Comparison of ENCODE assay signal across 8 cellular contexts in the genomic region with DNA sequence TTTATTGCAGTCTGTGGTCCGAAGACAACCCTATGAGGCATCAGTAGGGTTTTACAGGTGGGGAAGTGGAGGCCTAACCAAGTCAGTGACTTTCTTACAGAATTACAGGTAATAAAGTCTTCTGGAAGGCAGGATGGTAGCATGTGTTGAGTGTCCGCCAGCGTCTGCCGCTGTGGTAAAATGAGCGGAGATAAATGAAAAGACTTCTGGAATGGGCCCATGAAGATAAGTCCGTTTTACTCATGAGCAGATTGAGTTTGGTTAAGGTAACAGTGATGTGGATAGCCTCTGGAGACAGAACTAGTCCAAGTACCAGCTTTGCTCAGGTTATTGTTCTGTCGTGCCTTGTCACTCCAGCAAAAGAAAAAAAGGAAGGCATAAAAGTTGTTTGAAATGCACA. TPM values are rescaled to one million over a fixed set of nuclear protein-coding genes. Genes with fewer than 3 reads are reported as not detected.
DNase-seq lines count a peak whose midpoint lies in the region; ATAC-seq and TF ChIP-seq lines count a peak whose summit lies in the region.

No MANE protein-coding gene starts in this region.

- CTCF ChIA-PET in Caco-2 (lab: Charles Lee), result interaction anchor here (1.3 kb wide), 1 partner anchor 19 kb away, joined by 4 read pairs; no protein-coding TSS in a partner anchor
- CTCF ChIA-PET in Panc1 (lab: Charles Lee), result no interaction called here

- ATAC-seq in Panc1, result no peak

- peak overlapping the region; percentile 85 for H3K4me3 Mint-ChIP-seq in Caco-2 (ENCODE audit: unreplicated experiment)
- peak overlapping the region; percentile 88 for H3K4me3 Mint-ChIP-seq in osteocyte (ENCODE audit: unreplicated experiment)

- H3K9me3 ChIP-seq in Caco-2 (no peaks in the 10 kb centered on the region), Panc1 (ENCODE audit: control insufficient read depth, insufficient read depth, low read depth, low read length) (no peaks in the 10 kb centered on the region)

- H3K27me3 Mint-ChIP-seq in Caco-2 (ENCODE audit: insufficient read depth, unreplicated experiment) (no peaks in the 10 kb centered on the region), osteocyte (ENCODE audit: unreplicated experiment) (no peaks in the 10 kb centered on the region)

- H3K36me3 Mint-ChIP-seq in Caco-2 (ENCODE audit: insufficient read depth, unreplicated experiment), result peaks cover 80% of the 10 kb centered on the region
- H3K36me3 Mint-ChIP-seq in osteocyte (ENCODE audit: unreplicated experiment), result peaks cover 21% of the 10 kb centered on the region

- no peak for DNase-seq in Caco-2
- DNase-seq in Panc1 (ENCODE audit: low read depth, low spot score), result no peak
- DNase-seq in epithelial cell of prostate (ENCODE audit: low read depth, low spot score), result no peak
- DNase-seq in osteocyte (ENCODE audit: extremely low spot score, unreplicated experiment), result no peak
- no peak for DNase-seq in stimulated activated CD4-positive, alpha-beta T cell treated with anti-CD3 and anti-CD28 coated beads, Interleukin-15, amount 100 ng/mL, for 24 hours
- DNase-seq in NCI-H2029 treated with DMSO at 0.1 percent for 48 hours (lab: John Stamatoyannopoulos, UW), result no peak
- DNase-seq in NCI-H524 treated with DMSO at 0.1 percent for 48 hours (lab: John Stamatoyannopoulos, UW), result no peak
- DNase-seq in NCI-H748 treated with DMSO at 0.1 percent for 48 hours (lab: John Stamatoyannopoulos, UW), result no peak

- BruUV-seq in Caco-2 (replicated peaks; lab: Mats Ljungman, UMichigan) (TSS peak; percentile 24), Panc1 (replicated peaks; lab: Mats Ljungman, UMichigan) (no TSS peak)

- no peaks in the 10 kb centered on the region for H3K9me3 Mint-ChIP-seq in Caco-2 (ENCODE audit: unreplicated experiment)
- H3K9me3 Mint-ChIP-seq in osteocyte (ENCODE audit: unreplicated experiment), result no peaks in the 10 kb centered on the region

- H3K27ac ChIP-seq in Panc1 (ENCODE audit: low read length) (peak overlapping the region; percentile 62), epithelial cell of prostate (peak overlapping the region; percentile 70)

- intact Hi-C loops in Caco-2 (cut with micrococcal nuclease; ENCODE audit: unreplicated experiment) (loop anchor here (2.0 kb wide), 1 partner anchor 206 kb away; a partner anchor contains a TSS), Panc1 (cut with micrococcal nuclease; ENCODE audit: unreplicated experiment) (no loop called here)

- H3K4me1 Mint-ChIP-seq in Caco-2 (ENCODE audit: low read depth, unreplicated experiment) (peaks cover 27% of the 10 kb centered on the region), osteocyte (ENCODE audit: unreplicated experiment) (peaks cover 42% of the 10 kb centered on the region)

- in situ Hi-C loops in Panc1 (cut with HindIII; ENCODE audit: low pct_unique_long_range_greater_than_20kb, low sequenced_read_pairs), result no loop called here

- H3K4me3 ChIP-seq in Caco-2 (ENCODE audit: low read depth, low read length) (peak overlapping the region; percentile 74), Panc1 (ENCODE audit: low read depth in 2 of 2, low read length in 2 of 2) (peak overlapping the region; percentile 66 to 77)

- TF ChIP-seq CTCF in Caco-2 (IDR thresholded peaks at IDR 0.05; ENCODE audit: insufficient read depth in 1 of 2, low read depth in 1 of 2, low read length in 1 of 2, severe bottlenecking in 1 of 2, unreplicated experiment in 1 of 2), result no peak
- no peak for TF ChIP-seq CTCF in Panc1 (IDR thresholded peaks at IDR 0.05)
- no peak for TF ChIP-seq CTCF in osteocyte (IDR thresholded peaks at IDR 0.05)

- H3K4me1 ChIP-seq in Caco-2, result peaks cover 7% of the 10 kb centered on the region; the same call in 1 of the 2 replicates
- H3K4me1 ChIP-seq in Panc1 (ENCODE audit: control insufficient read depth, insufficient read depth, low read length), result peaks cover 3% of the 10 kb centered on the region; the same call in 1 of the 2 replicates

- H3K36me3 ChIP-seq in Caco-2 (ENCODE audit: control insufficient read depth, insufficient read depth, low read length) (peaks cover 2% of the 10 kb centered on the region; the same call in 1 of the 2 replicates), Panc1 (ENCODE audit: control insufficient read depth, insufficient read depth, low read length) (peaks cover 4% of the 10 kb centered on the region)

- H3K27ac Mint-ChIP-seq in Caco-2 (ENCODE audit: unreplicated experiment) (peak overlapping the region; percentile 83), osteocyte (ENCODE audit: unreplicated experiment) (peak overlapping the region; percentile 85)

- H3K27me3 ChIP-seq in Caco-2 (replicated peaks; ENCODE audit: control insufficient read depth, insufficient read depth, low read length), result no peaks in the 10 kb centered on the region
- H3K27me3 ChIP-seq in Panc1 (ENCODE audit: control insufficient read depth, insufficient read depth, low read length), result no peaks in the 10 kb centered on the region

- POLR2A ChIA-PET in Caco-2 (lab: Charles Lee) (interaction anchor here (0.5 kb wide), 1 partner anchor 173 kb away, joined by 3 read pairs; no protein-coding TSS in a partner anchor), Panc1 (lab: Charles Lee) (no interaction called here)

RNA-seq across cellular contexts. Expression of a gene that starts 1.0 kb away (rescaled TPM):
- total RNA-seq in Caco-2 (2022), result 83.3 and 96.1 TPM in 2 replicates
- 50.5 TPM for total RNA-seq in Panc1 (2021; ENCODE audit: unreplicated experiment)
- polyA plus RNA-seq in Panc1 (2012; ENCODE audit: insufficient read length), result 44.0 TPM
- total RNA-seq in osteocyte, result 77.8 and 86.1 TPM in 2 replicates

RNA-seq across cellular contexts. Expression of a gene that starts 1.3 kb away (rescaled TPM):
- total RNA-seq in Caco-2 (2022) (17.4 and 20.2 TPM in 2 replicates), Panc1 (2021; ENCODE audit: unreplicated experiment) (6.9 TPM), osteocyte (8.8 and 9.5 TPM in 2 replicates)
- polyA plus RNA-seq in Panc1 (2012; ENCODE audit: insufficient read length), result 10.9 TPM
